In the genomic region with DNA sequence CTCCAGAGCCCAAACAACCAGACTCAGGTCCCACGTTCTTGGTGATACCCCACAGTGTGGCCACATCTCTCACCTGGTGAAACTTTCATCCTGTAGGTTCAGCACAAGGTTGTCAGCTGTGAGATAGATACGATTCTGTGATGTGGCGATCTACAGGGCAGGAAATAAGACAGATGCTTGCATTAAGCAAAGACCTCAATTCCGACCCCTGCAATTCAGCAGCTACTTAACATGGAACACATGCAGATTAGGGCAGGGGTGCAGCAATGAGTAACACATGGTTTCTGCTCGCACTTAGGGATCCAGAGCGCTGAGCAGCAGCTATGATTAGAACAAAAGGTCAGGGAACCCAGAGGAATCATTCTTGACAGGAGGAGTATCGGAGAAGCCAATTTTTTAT, we compare ENCODE assay signal across 1 cellular context.
TF ChIP-seq lines count a peak whose summit lies in the region.

No MANE protein-coding gene starts in this region.

TF ChIP-seq in K562, 482 proteins besides CTCF, POLR2A, EP300 and RAD21:
- TF ChIP-seq ETV5 (CRISPR knock-in tag; IDR thresholded peaks at IDR 0.05; ENCODE audit: low read depth) (no peak), ZNF589 (CRISPR knock-in tag; IDR thresholded peaks at IDR 0.05; ENCODE audit: low read depth) (no peak), POLR2AphosphoS5 (IDR thresholded peaks at IDR 0.05; ENCODE audit: control insufficient read depth, insufficient read depth, low read depth, low read length) (peak; percentile 24; the same call in 1 of the 2 replicates), KLF6 (CRISPR knock-in tag; IDR thresholded peaks at IDR 0.05; ENCODE audit: borderline replicate concordance) (no peak), STAG1 (CRISPR knock-in tag; IDR thresholded peaks at IDR 0.05; ENCODE audit: borderline replicate concordance) (no peak), MED1 (CRISPR knock-in tag; IDR thresholded peaks at IDR 0.05; ENCODE audit: borderline replicate concordance) (no peak), STAT5B (CRISPR knock-in tag; IDR thresholded peaks at IDR 0.05) (no peak)
- TF ChIP-seq, protein P1, sequence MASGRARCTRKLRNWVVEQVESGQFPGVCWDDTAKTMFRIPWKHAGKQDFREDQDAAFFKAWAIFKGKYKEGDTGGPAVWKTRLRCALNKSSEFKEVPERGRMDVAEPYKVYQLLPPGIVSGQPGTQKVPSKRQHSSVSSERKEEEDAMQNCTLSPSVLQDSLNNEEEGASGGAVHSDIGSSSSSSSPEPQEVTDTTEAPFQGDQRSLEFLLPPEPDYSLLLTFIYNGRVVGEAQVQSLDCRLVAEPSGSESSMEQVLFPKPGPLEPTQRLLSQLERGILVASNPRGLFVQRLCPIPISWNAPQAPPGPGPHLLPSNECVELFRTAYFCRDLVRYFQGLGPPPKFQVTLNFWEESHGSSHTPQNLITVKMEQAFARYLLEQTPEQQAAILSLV (tag; IDR thresholded peaks at IDR 0.05) = no peak
- TF ChIP-seq, protein P2, sequence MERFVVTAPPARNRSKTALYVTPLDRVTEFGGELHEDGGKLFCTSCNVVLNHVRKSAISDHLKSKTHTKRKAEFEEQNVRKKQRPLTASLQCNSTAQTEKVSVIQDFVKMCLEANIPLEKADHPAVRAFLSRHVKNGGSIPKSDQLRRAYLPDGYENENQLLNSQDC (CRISPR knock-in tag; IDR thresholded peaks at IDR 0.05) = no peak
TF ChIP-seq in K562: peak in this region for 1.
